In the genomic region with DNA sequence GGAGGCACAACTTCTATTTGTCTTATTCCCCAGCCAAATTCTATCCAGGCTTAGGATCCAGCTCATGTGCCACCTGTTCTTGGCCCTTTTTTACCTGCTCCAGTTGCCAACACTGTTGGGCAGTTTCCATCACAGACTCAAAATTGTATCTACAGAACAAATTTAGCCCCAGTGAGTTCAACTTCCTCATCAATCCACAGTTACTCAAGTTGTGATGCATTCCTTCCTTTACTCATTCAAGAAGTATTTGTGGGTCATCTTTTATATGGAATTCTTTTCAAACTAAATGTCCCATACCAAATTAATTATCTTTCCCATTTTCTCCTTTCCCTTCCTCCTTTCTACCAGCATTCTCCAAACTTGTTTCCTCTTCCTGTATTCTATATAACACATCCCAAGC, we compare ENCODE assay signal across 17 cellular contexts. TPM values are rescaled to one million over a fixed set of nuclear protein-coding genes. Genes with fewer than 3 reads are reported as not detected.
DNase-seq lines count a peak whose midpoint lies in the region; ATAC-seq and TF ChIP-seq lines count a peak whose summit lies in the region.
"Had no signal": no experiment of that assay in that cellular context is flagged by ENCODE, and none has a peak within 500 bp of the region (broad histone marks: within the 10 kb centered on the region; RNA-seq: fewer than 3 reads in every experiment).

No MANE protein-coding gene starts in this region.

- DNase-seq in EH (ENCODE audit: low read depth) (peak; percentile 78), HS-5 (ENCODE audit: low read depth) (peak; percentile 62), fibroblast of mammary gland (ENCODE audit: low read depth) (peak; percentile 41), glomerular visceral epithelial cell (ENCODE audit: extremely low spot score) (no peak), Right ventricle myocardium inferior (ENCODE audit: missing footprints) (no peak), OCI-M2 (lab: John Stamatoyannopoulos, UW; ENCODE audit: unreplicated experiment) (no peak), foreskin melanocyte (no peak)
- DNase-seq: CD8-positive, alpha-beta memory T cell; DMS79; GDM1; NCI-H1105; NCI-H1694; NCI-H69; OCI-M1 had no signal

- intact Hi-C loops in Right ventricle myocardium inferior (cut with DNase I) = no loop called here

- ATAC-seq in Right ventricle myocardium inferior = no peak
- ATAC-seq: HepG2 had no signal

- TF ChIP-seq CTCF in fibroblast of mammary gland (conservative IDR thresholded peaks at IDR 0.05; ENCODE audit: control insufficient read depth, insufficient read depth, low read depth, low read length) = no peak

- no peak overlapping the region for H3K4me3 ChIP-seq in fibroblast of mammary gland (ENCODE audit: control insufficient read depth, low read depth, low read length)
- H3K4me3 ChIP-seq: BLaER1 treated with 17β-estradiol and CSF1 and Interleukin-3, amounts not matched to agents 10 nM and 100 nM; SJSA1 had no signal

RNA-seq across cellular contexts. Expression of gene DDX18, which starts 12.7 kb away (rescaled TPM):
- total RNA-seq in Right ventricle myocardium inferior = 27.3 TPM

Comparison
In these comparisons a context has a peak if more than half of its experiments do, and no peak if none do; other contexts are left out.
1. DNase-seq: peak in EH (single experiment), HS-5 (single experiment) and fibroblast of mammary gland (single experiment); none in glomerular visceral epithelial cell (single experiment), Right ventricle myocardium inferior (single experiment), OCI-M2 (single experiment) and foreskin melanocyte (single experiment).